ENCODE assay signal across 1 cellular context in genomic region chr7:105808209-105808608, GRCh38.
TF ChIP-seq lines count a peak whose summit lies in the region.

No MANE protein-coding gene starts in this region.

TF ChIP-seq in HepG2, 621 proteins besides CTCF, POLR2A, EP300 and RAD21 (continued from another document):
- TF ChIP-seq GABPB1 (CRISPR knock-in tag; IDR thresholded peaks at IDR 0.05) = no peak
- TF ChIP-seq CEBPG (CRISPR knock-in tag; IDR thresholded peaks at IDR 0.05) = no peak
- no peak for TF ChIP-seq HOXA7 (CRISPR knock-in tag; IDR thresholded peaks at IDR 0.05)
- no peak for TF ChIP-seq ZNF264 (CRISPR knock-in tag; IDR thresholded peaks at IDR 0.05)
- no peak for TF ChIP-seq KIAA2018 (CRISPR knock-in tag; IDR thresholded peaks at IDR 0.05; ENCODE audit: borderline replicate concordance)
- TF ChIP-seq CAMTA2 (CRISPR knock-in tag; IDR thresholded peaks at IDR 0.05; ENCODE audit: borderline replicate concordance) = no peak
- no peak for TF ChIP-seq XRCC5 (optimal IDR thresholded peaks at IDR 0.05; ENCODE audit: low read length)
- no peak for TF ChIP-seq ZSCAN29 (CRISPR knock-in tag; conservative IDR thresholded peaks at IDR 0.05)
- no peak for TF ChIP-seq ZNF576 (CRISPR knock-in tag; IDR thresholded peaks at IDR 0.05)
- TF ChIP-seq ZNF672 (CRISPR knock-in tag; IDR thresholded peaks at IDR 0.05) = no peak
- TF ChIP-seq ARNTL (CRISPR knock-in tag; IDR thresholded peaks at IDR 0.05) = no peak
- TF ChIP-seq DBP (CRISPR knock-in tag; IDR thresholded peaks at IDR 0.05; ENCODE audit: not compliant biosample characterization) = no peak
